In genomic region chr12:38138225-38139221, GRCh38 we compare ENCODE assay signal across 8 cellular contexts.
DNase-seq lines count a peak whose midpoint lies in the region; ATAC-seq, FAIRE-seq and TF ChIP-seq lines count a peak whose summit lies in the region.

No MANE protein-coding gene starts in this region.

- H3K9me3 ChIP-seq in endodermal cell (ENCODE audit: control insufficient read depth, low read length): peaks cover 33% of the 10 kb centered on the region

- 59 to 71% methylated on average over 28 to 54 of the region's 54 CpGs for WGBS in endodermal cell (ENCODE audit: insufficient coverage in 1 of 2, insufficient read length in 1 of 2), 2 experiments

- no peak overlapping the region for H3K9ac ChIP-seq in endodermal cell (ENCODE audit: extremely low read depth, low read length, poor library complexity, severe bottlenecking)

- FAIRE-seq in A204.1 (lab: Jason Lieb, UNC): peak; percentile 95

- H3K27ac ChIP-seq in endodermal cell (ENCODE audit: low read depth, low read length): no peak overlapping the region

- ATAC-seq in HG03095 (IDR thresholded peaks at IDR 0.05; ENCODE audit: unreplicated experiment): peak; percentile 73

- TF ChIP-seq CTCF in GM12875 (IDR thresholded peaks at IDR 0.05; ENCODE audit: borderline replicate concordance, insufficient read depth, low read depth, low read length): peak; percentile 78; the same call in 1 of the 2 replicates
- peak; percentile 95 for TF ChIP-seq CTCF in endodermal cell (conservative IDR thresholded peaks at IDR 0.05)

- no peaks in the 10 kb centered on the region for H3K4me1 Mint-ChIP-seq in endodermal cell

- H3K36me3 ChIP-seq in endodermal cell (ENCODE audit: control insufficient read depth, insufficient read depth, low read length): no peaks in the 10 kb centered on the region

- H3K4me3 ChIP-seq in GM12875 (ENCODE audit: low read depth, low read length) (no peak overlapping the region), endodermal cell (ENCODE audit: low read length) (no peak overlapping the region)

- no peak overlapping the region for H3K4me3 Mint-ChIP-seq in endodermal cell

- H3K4me1 ChIP-seq in endodermal cell (ENCODE audit: control insufficient read depth, insufficient read depth, low read length): no peaks in the 10 kb centered on the region

- no peaks in the 10 kb centered on the region for H3K27me3 Mint-ChIP-seq in endodermal cell (ENCODE audit: insufficient read depth)

- H3K36me3 Mint-ChIP-seq in endodermal cell (ENCODE audit: low read depth): no peaks in the 10 kb centered on the region

- DNase-seq in NCI-H526 treated with DMSO at 0.1 percent for 48 hours (lab: John Stamatoyannopoulos, UW) (peak; percentile 50), endodermal cell (peak; percentile 91), midbrain (lab: John Stamatoyannopoulos, UW) (peak; percentile 84)
- DNase-seq in activated CD8-positive, alpha-beta memory T cell treated with anti-CD3 and anti-CD28 coated beads for 1 hour (ENCODE audit: extremely low read depth in 1 of 2, low read depth in 1 of 2): peak; percentile 19 to 44
- peak; percentile 19 to 47 for DNase-seq in stimulated activated CD8-positive, alpha-beta memory T cell treated with anti-CD3 and anti-CD28 coated beads, Interleukin-2, amount 100 ng/mL, for 48 hours (ENCODE audit: low read depth in 2 of 2)

- no peak overlapping the region for H3K27ac Mint-ChIP-seq in endodermal cell

- H3K9me3 Mint-ChIP-seq in endodermal cell: peaks cover 89% of the 10 kb centered on the region

- H3K27me3 ChIP-seq in endodermal cell (ENCODE audit: control insufficient read depth, insufficient read depth, low read length, poor library complexity, severe bottlenecking): no peaks in the 10 kb centered on the region

Comparison
In these comparisons a context has a peak if more than half of its experiments do, and no peak if none do; other contexts are left out.
1. DNase-seq: peak in every context shown above with its lines; median percentile 91 in endodermal cell; 84 in midbrain; 50 in NCI-H526 treated with DMSO at 0.1 percent for 48 hours; 33 in stimulated activated CD8-positive, alpha-beta memory T cell treated with anti-CD3 and anti-CD28 coated beads, Interleukin-2, amount 100 ng/mL, for 48 hours; 32 in activated CD8-positive, alpha-beta memory T cell treated with anti-CD3 and anti-CD28 coated beads for 1 hour.